In genomic region chr6:101909376-101909775, GRCh38 we compare ENCODE assay signal across 29 cellular contexts.
"Had no signal": no experiment of that assay in that cellular context is flagged by ENCODE, and none has a peak within 500 bp of the region (broad histone marks: within the 10 kb centered on the region; RNA-seq: fewer than 3 reads in every experiment).

No MANE protein-coding gene starts in this region.

- DNase-seq: activated CD4-positive, alpha-beta memory T cell treated with anti-CD3 and anti-CD28 coated beads for 36 hours; activated CD4-positive, alpha-beta T cell treated with anti-CD3 and anti-CD28 coated beads for 36 hours; activated CD4-positive, alpha-beta T cell treated with anti-CD3 and anti-CD28 coated beads, Interleukin-2, amount 10 ng/mL, durations not matched to agents 24 days and 14 days; activated CD4-positive, CD25-positive, alpha-beta regulatory T cell; activated CD4-positive, CD25-positive, alpha-beta regulatory T cell treated with anti-CD3 and anti-CD28 coated beads, Interleukin-2, amount 50 U/mL, for 72 hours; activated CD8-positive, alpha-beta memory T cell treated with anti-CD3 and anti-CD28 coated beads, Interleukin-2, amount 10 ng/mL, durations not matched to agents 7 days and 5 days; activated CD8-positive, alpha-beta memory T cell treated with anti-CD3 and anti-CD28 coated beads, Interleukin-2, amount 50 U/mL, for 4 hours; activated CD8-positive, alpha-beta T cell treated with anti-CD3 and anti-CD28 coated beads, Interleukin-2, amount 10 ng/mL, durations not matched to agents 7 days and 5 days; activated effector memory CD4-positive, alpha-beta T cell treated with anti-CD3 and anti-CD28 coated beads, Interleukin-2, amount 50 U/mL, for 16 hours; activated naive CD4-positive, alpha-beta T cell treated with anti-CD3 and anti-CD28 coated beads for 36 hours; activated naive CD8-positive, alpha-beta T cell treated with anti-CD3 and anti-CD28 coated beads for 36 hours; activated naive CD8-positive, alpha-beta T cell treated with anti-CD3 and anti-CD28 coated beads, Interleukin-2, amount 50 U/mL, for 24 hours; activated T-cell treated with anti-CD3 and anti-CD28 coated beads, Interleukin-2, amount 50 U/mL, for 1 hour; activated T-cell treated with anti-CD3 and anti-CD28 coated beads, Interleukin-2, amount 50 U/mL, for 48 hours; adrenal gland; amygdala; aorta; body of pancreas; caudate nucleus; cerebellar nuclear complex; colonic mucosa; effector CD8-positive, alpha-beta T cell; esophagus squamous epithelium; foreskin melanocyte; heart right ventricle; T-helper 2 cell had no signal

- ATAC-seq: activated CD4-positive, alpha-beta T cell treated with anti-CD3 and anti-CD28 coated beads for 36 hours; activated CD8-positive, alpha-beta memory T cell treated with anti-CD3 and anti-CD28 coated beads, Interleukin-2, amount 10 ng/mL, durations not matched to agents 7 days and 5 days; activated CD8-positive, alpha-beta T cell treated with anti-CD3 and anti-CD28 coated beads, Interleukin-2, amount 10 ng/mL, durations not matched to agents 7 days and 5 days; activated naive CD8-positive, alpha-beta T cell treated with anti-CD3 and anti-CD28 coated beads, Interleukin-2, amount 50 U/mL, for 24 hours; body of pancreas; gastroesophageal sphincter had no signal

- H3K27ac ChIP-seq: adrenal gland, body of pancreas, colonic mucosa, epithelial cell of prostate, esophagus squamous epithelium, gastroesophageal sphincter, heart right ventricle, hepatocyte had no signal

- H3K4me3 ChIP-seq: adrenal gland, body of pancreas, colonic mucosa, esophagus squamous epithelium, gastroesophageal sphincter, heart right ventricle, hepatocyte had no signal

- H3K9me3 ChIP-seq: adrenal gland, body of pancreas, colonic mucosa, esophagus squamous epithelium, gastroesophageal sphincter, heart right ventricle had no signal

- H3K36me3 ChIP-seq: adrenal gland, colonic mucosa, esophagus squamous epithelium, gastroesophageal sphincter, heart right ventricle had no signal
